ENCODE assay signal across 10 cellular contexts in the genomic region with DNA sequence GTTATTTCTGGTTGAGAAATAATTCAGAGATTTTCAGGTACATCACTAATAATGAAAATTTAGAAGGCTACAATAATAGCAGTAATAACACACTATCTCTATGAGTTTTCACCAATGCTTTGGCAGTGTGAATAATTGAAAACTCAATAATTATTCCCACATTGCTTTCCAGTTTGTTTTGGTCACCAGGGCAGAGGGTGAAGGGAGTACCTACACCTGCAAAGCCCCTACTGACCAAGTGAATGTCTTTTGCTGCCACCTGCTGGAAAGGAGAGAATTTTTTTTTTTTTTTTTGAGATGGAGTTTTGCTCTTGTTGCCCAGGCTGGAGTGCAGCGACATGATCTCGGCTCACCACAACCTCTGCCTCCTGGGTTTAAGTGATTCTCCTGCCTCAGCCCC. TPM values are rescaled to one million over a fixed set of nuclear protein-coding genes. Genes with fewer than 3 reads are reported as not detected.
DNase-seq lines count a peak whose midpoint lies in the region; ATAC-seq and TF ChIP-seq lines count a peak whose summit lies in the region.
"Had no signal": no experiment of that assay in that cellular context is flagged by ENCODE, and none has a peak within 500 bp of the region (broad histone marks: within the 10 kb centered on the region; RNA-seq: fewer than 3 reads in every experiment).

No MANE protein-coding gene starts in this region.

- H3K4me3 ChIP-seq in HAP-1, result no peak overlapping the region
- H3K4me3 ChIP-seq in PC-9, result no peak overlapping the region
- no peak overlapping the region for H3K4me3 ChIP-seq in testis

- POLR2A ChIA-PET in PC-9 (lab: Charles Lee; ENCODE audit: unreplicated experiment), result no interaction called here

- H3K4me1 ChIP-seq in HAP-1, result peaks cover 21% of the 10 kb centered on the region
- no peaks in the 10 kb centered on the region for H3K4me1 ChIP-seq in PC-9 (replicated peaks; ENCODE audit: insufficient read depth)
- no peaks in the 10 kb centered on the region for H3K4me1 ChIP-seq in foreskin keratinocyte
- no peaks in the 10 kb centered on the region for H3K4me1 ChIP-seq in testis

- H3K27me3 Mint-ChIP-seq in activated naive CD8-positive, alpha-beta T cell treated with anti-CD3 and anti-CD28 coated beads, Interleukin-2, amount 50 U/mL, for 24 hours, result peaks cover 53% of the 10 kb centered on the region

- H3K27me3 ChIP-seq in HAP-1 (ENCODE audit: low read depth) (peaks cover 25% of the 10 kb centered on the region; the same call in 1 of the 2 replicates), PC-9 (ENCODE audit: insufficient read depth, low read depth) (peaks cover 12% of the 10 kb centered on the region), foreskin keratinocyte (peaks cover 49% of the 10 kb centered on the region), testis (no peaks in the 10 kb centered on the region)

- ATAC-seq in foreskin keratinocyte (no peak), sciatic nerve (no peak), HG03432 (IDR thresholded peaks at IDR 0.05; ENCODE audit: unreplicated experiment) (no peak)
- ATAC-seq in activated naive CD8-positive, alpha-beta T cell treated with anti-CD3 and anti-CD28 coated beads, Interleukin-2, amount 50 U/mL, for 24 hours, result no peak

- H3K79me2 ChIP-seq in PC-9 (ENCODE audit: low read depth), result no peaks in the 10 kb centered on the region

- no peak for TF ChIP-seq POLR2A in testis (IDR thresholded peaks at IDR 0.05)

- no peaks in the 10 kb centered on the region for H4K20me1 ChIP-seq in PC-9 (ENCODE audit: insufficient read depth)

- no peaks in the 10 kb centered on the region for H3K36me3 Mint-ChIP-seq in activated naive CD8-positive, alpha-beta T cell treated with anti-CD3 and anti-CD28 coated beads, Interleukin-2, amount 50 U/mL, for 24 hours (ENCODE audit: low read depth)

- H3K9me2 ChIP-seq in PC-9 (ENCODE audit: insufficient read depth), result no peaks in the 10 kb centered on the region

- H3K4me1 Mint-ChIP-seq in activated naive CD8-positive, alpha-beta T cell treated with anti-CD3 and anti-CD28 coated beads, Interleukin-2, amount 50 U/mL, for 24 hours, result no peaks in the 10 kb centered on the region

- no peak overlapping the region for H3K4me3 Mint-ChIP-seq in activated naive CD8-positive, alpha-beta T cell treated with anti-CD3 and anti-CD28 coated beads, Interleukin-2, amount 50 U/mL, for 24 hours

- H3K27ac ChIP-seq in PC-9 (no peak overlapping the region), foreskin keratinocyte (no peak overlapping the region), testis (no peak overlapping the region)

- BruUV-seq in PC-9 (replicated peaks; lab: Mats Ljungman, UMichigan), result no TSS peak

- H3K4me2 ChIP-seq in PC-9, result no peak overlapping the region

- DNase-seq in COR-L47 (lab: John Stamatoyannopoulos, UW), result peak; percentile 30
- DNase-seq in HAP-1 (ENCODE audit: low spot score in 2 of 2), result peak; percentile 37 to 40
- DNase-seq in PC-9, result no peak
- no peak for DNase-seq in foreskin keratinocyte
- no peak for DNase-seq in activated naive CD8-positive, alpha-beta T cell treated with anti-CD3 and anti-CD28 coated beads, Interleukin-2, amount 50 U/mL, for 24 hours
- DNase-seq in testis, result no peak
- no peak for DNase-seq in sciatic nerve (ENCODE audit: low spot score)
- DNase-seq: amygdala, kidney had no signal

- in situ Hi-C loops in HAP-1 (cut with MboI; ENCODE audit: low sequenced_read_pairs), result loop anchor here (25.0 kb wide), 1 partner anchor 840 kb away; no protein-coding TSS in a partner anchor

- H3F3A ChIP-seq in PC-9 (ENCODE audit: insufficient read depth, low read depth), result no peaks in the 10 kb centered on the region

- intact Hi-C loops in PC-9 (cut with micrococcal nuclease; ENCODE audit: unreplicated experiment), result loop anchor here (1.0 kb wide), 1 partner anchor 24 kb away; no protein-coding TSS in a partner anchor
- intact Hi-C loops in testis (cut with DNase I; ENCODE audit: low total_unique reads), result no loop called here
- intact Hi-C loops in sciatic nerve (cut with DNase I), result no loop called here

- 21 to 32% methylated on average over 2 of the region's 2 CpGs for WGBS in testis, 2 donors

- H2AFZ ChIP-seq in PC-9, result no peak overlapping the region

- H3K9me3 ChIP-seq in HAP-1 (no peaks in the 10 kb centered on the region), PC-9 (ENCODE audit: insufficient read depth, low read depth) (no peaks in the 10 kb centered on the region), testis (no peaks in the 10 kb centered on the region)

- no peak overlapping the region for H3K27ac Mint-ChIP-seq in activated naive CD8-positive, alpha-beta T cell treated with anti-CD3 and anti-CD28 coated beads, Interleukin-2, amount 50 U/mL, for 24 hours

- no peaks in the 10 kb centered on the region for H3K36me3 ChIP-seq in HAP-1 (replicated peaks)
- no peaks in the 10 kb centered on the region for H3K36me3 ChIP-seq in PC-9 (ENCODE audit: low read depth)
- H3K36me3 ChIP-seq in testis (ENCODE audit: low read depth, missing control alignments), result no peaks in the 10 kb centered on the region

- TF ChIP-seq CTCF in PC-9 (conservative IDR thresholded peaks at IDR 0.05) (peak; percentile 57), foreskin keratinocyte (conservative IDR thresholded peaks at IDR 0.05) (peak; percentile 48), testis (IDR thresholded peaks at IDR 0.05) (peak in 1 of 3 experiments; percentile 32)

- CTCF ChIA-PET in PC-9 (lab: Charles Lee), result no interaction called here

- no peaks in the 10 kb centered on the region for H3K9me3 Mint-ChIP-seq in activated naive CD8-positive, alpha-beta T cell treated with anti-CD3 and anti-CD28 coated beads, Interleukin-2, amount 50 U/mL, for 24 hours

RNA-seq across cellular contexts. Expression of a gene that starts 3.2 kb away (rescaled TPM):
- total RNA-seq in PC-9 (2021) (not detected in 2 replicates), foreskin keratinocyte (not detected in 2 replicates), testis (1 to 10 TPM; 4.9 to 8.9 TPM), sciatic nerve (0.18 TPM)
- polyA plus RNA-seq in foreskin keratinocyte (not detected in 2 replicates), testis (ENCODE audit: insufficient read depth, low read depth, low replicate concordance) (7.0 TPM)

Comparison
In these comparisons a context has a peak if more than half of its experiments do, and no peak if none do; other contexts are left out.
1. DNase-seq: peak in COR-L47 (single experiment) and HAP-1 (2 of 2); none in PC-9 (0 of 2), foreskin keratinocyte (0 of 2), activated naive CD8-positive, alpha-beta T cell treated with anti-CD3 and anti-CD28 coated beads, Interleukin-2, amount 50 U/mL, for 24 hours (single experiment), testis (single experiment) and sciatic nerve (single experiment).